In genomic region chr9:109537288-109537687, GRCh38 we compare ENCODE assay signal across 17 cellular contexts. TPM values are rescaled to one million over a fixed set of nuclear protein-coding genes. Genes with fewer than 3 reads are reported as not detected.
DNase-seq lines count a peak whose midpoint lies in the region; ATAC-seq, FAIRE-seq and TF ChIP-seq lines count a peak whose summit lies in the region.
"Had no signal": no experiment of that assay in that cellular context is flagged by ENCODE, and none has a peak within 500 bp of the region (broad histone marks: within the 10 kb centered on the region; RNA-seq: fewer than 3 reads in every experiment).

No MANE protein-coding gene starts in this region.

- H3K9me3 Mint-ChIP-seq in activated CD8-positive, alpha-beta T cell treated with anti-CD3 and anti-CD28 coated beads, Interleukin-2, amount 10 ng/mL, durations not matched to agents 7 days and 5 days (ENCODE audit: insufficient read depth): no peaks in the 10 kb centered on the region

- TF ChIP-seq POLR2A in H1 (IDR thresholded peaks at IDR 0.05; ENCODE audit: control extremely low read depth in 1 of 2, low read depth in 2 of 2, low read length in 2 of 2) (no peak), prostate gland (IDR thresholded peaks at IDR 0.05) (no peak)

- H3K4me1 ChIP-seq in H1 (replicated peaks in 1 of 4; ENCODE audit: control insufficient read depth in 3 of 4, insufficient read depth in 4 of 4, low read length in 3 of 4) (no peaks in the 10 kb centered on the region), prostate gland (replicated peaks) (no peaks in the 10 kb centered on the region), lower lobe of right lung (no peaks in the 10 kb centered on the region)

- H3K9ac ChIP-seq in H1 (replicated peaks in 1 of 4; ENCODE audit: extremely low read depth in 1 of 4, low read depth in 3 of 4, low read length in 3 of 4): no peak overlapping the region

- H3K14ac ChIP-seq in H1 (ENCODE audit: insufficient read length): no peak overlapping the region

- H2AK5ac ChIP-seq in H1 (ENCODE audit: low read depth, low read length): no peak overlapping the region

- no peak for TF ChIP-seq EP300 in H1 (IDR thresholded peaks at IDR 0.05; ENCODE audit: borderline replicate concordance in 1 of 2, low read depth in 2 of 2, low read length in 2 of 2)

- no peaks in the 10 kb centered on the region for H3K36me3 Mint-ChIP-seq in activated CD8-positive, alpha-beta T cell treated with anti-CD3 and anti-CD28 coated beads, Interleukin-2, amount 10 ng/mL, durations not matched to agents 7 days and 5 days (ENCODE audit: low read depth)
- H3K36me3 Mint-ChIP-seq: CD4-positive, CD25-positive, alpha-beta regulatory T cell had no signal

- no peak overlapping the region for H3K4me3 ChIP-seq in H1 (ENCODE audit: extremely low read depth in 1 of 4, insufficient read depth in 2 of 4, low read depth in 3 of 4, low read length in 4 of 4)
- no peak overlapping the region for H3K4me3 ChIP-seq in prostate gland
- H3K4me3 ChIP-seq in lower lobe of right lung: no peak overlapping the region

- no peak overlapping the region for H3K23ac ChIP-seq in H1 (ENCODE audit: insufficient read length)

- TF ChIP-seq RAD21 in H1 (IDR thresholded peaks at IDR 0.05 in 1 of 2, conservative IDR thresholded peaks at IDR 0.05 in 1 of 2; ENCODE audit: low read depth in 2 of 2, low read length in 2 of 2): no peak

- no peaks in the 10 kb centered on the region for H3K36me3 ChIP-seq in H1 (ENCODE audit: control insufficient read depth in 2 of 4, insufficient read depth in 4 of 4, low read length in 3 of 4)
- H3K36me3 ChIP-seq in prostate gland: no peaks in the 10 kb centered on the region
- H3K36me3 ChIP-seq in lower lobe of right lung: no peaks in the 10 kb centered on the region

- DNase-seq in HPDE6-E6E7 (ENCODE audit: extremely low spot score): peak; percentile 64
- peak; percentile 35 for DNase-seq in NCI-H69 (lab: John Stamatoyannopoulos, UW)
- DNase-seq in H1 (ENCODE audit: low read depth in 1 of 2, low spot score in 2 of 2): no peak
- peak; percentile 67 for DNase-seq in prostate gland (ENCODE audit: low spot score)
- no peak for DNase-seq in ecto neural progenitor cell (ENCODE audit: low spot score)
- no peak for DNase-seq in lower lobe of right lung
- no peak for DNase-seq in activated CD8-positive, alpha-beta T cell treated with anti-CD3 and anti-CD28 coated beads, Interleukin-2, amount 10 ng/mL, durations not matched to agents 7 days and 5 days
- DNase-seq in UCSD-AML1 (lab: John Stamatoyannopoulos, UW; ENCODE audit: unreplicated experiment): no peak
- DNase-seq: ACHN; CD4-positive, CD25-positive, alpha-beta regulatory T cell; H9; IMR-90; Kasumi-1; NCI-H1436; NCI-H2081; NCI-H774; SW 1271 had no signal

- H2BK12ac ChIP-seq in H1 (ENCODE audit: low read depth, low read length): no peak overlapping the region

- no peak for FAIRE-seq in H1 (lab: Jason Lieb, UNC)

- no peak overlapping the region for H3K18ac ChIP-seq in H1 (ENCODE audit: extremely low read depth, low read length)

- H3K4me3 Mint-ChIP-seq in activated CD8-positive, alpha-beta T cell treated with anti-CD3 and anti-CD28 coated beads, Interleukin-2, amount 10 ng/mL, durations not matched to agents 7 days and 5 days: no peak overlapping the region
- H3K4me3 Mint-ChIP-seq: CD4-positive, CD25-positive, alpha-beta regulatory T cell; H9 had no signal

- no peak for ATAC-seq in lower lobe of right lung
- no peak for ATAC-seq in activated CD8-positive, alpha-beta T cell treated with anti-CD3 and anti-CD28 coated beads, Interleukin-2, amount 10 ng/mL, durations not matched to agents 7 days and 5 days

- intact Hi-C loops in prostate gland (cut with DNase I) (no loop called here), lower lobe of right lung (cut with DNase I) (no loop called here)

- H3K27me3 ChIP-seq in H1 (replicated peaks in 1 of 4; ENCODE audit: control insufficient read depth in 3 of 4, extremely low read depth in 1 of 4, insufficient read depth in 3 of 4, low read length in 3 of 4) (no peaks in the 10 kb centered on the region; a peak in 2 of 7 replicates), prostate gland (replicated peaks; ENCODE audit: insufficient read depth) (no peaks in the 10 kb centered on the region), lower lobe of right lung (ENCODE audit: low read depth) (no peaks in the 10 kb centered on the region)

- no peak for TF ChIP-seq CTCF in H1 (IDR thresholded peaks at IDR 0.05; ENCODE audit: control extremely low read depth in 1 of 3, insufficient read depth in 1 of 3, low read depth in 1 of 3, low read length in 3 of 3)
- no peak for TF ChIP-seq CTCF in prostate gland (IDR thresholded peaks at IDR 0.05)
- TF ChIP-seq CTCF in lower lobe of right lung (IDR thresholded peaks at IDR 0.05): no peak

- H4K8ac ChIP-seq in H1 (ENCODE audit: extremely low read depth, insufficient read depth, low read length): no peak overlapping the region

- H3K23me2 ChIP-seq in H1 (ENCODE audit: low read depth, low read length): no peaks in the 10 kb centered on the region

- WGBS in H1 (ENCODE audit: extremely low coverage in 1 of 2, insufficient coverage in 1 of 2, insufficient read length in 1 of 2, insufficient replicate concordance in 2 of 2, low coverage in 1 of 2, low lambda C conversion rate in 2 of 2, missing lambda C conversion rate in 1 of 2), 2 experiments: 84% methylated on average over 6 of the region's 6 CpGs; no CpG with 5 or more reads in 1 of the 2 experiments
- WGBS in prostate gland: 40% methylated on average over 6 of the region's 6 CpGs

- no peak overlapping the region for H2BK15ac ChIP-seq in H1 (ENCODE audit: low read length)

- H3K79me1 ChIP-seq in H1 (ENCODE audit: low read depth, low read length): no peaks in the 10 kb centered on the region

- H3K27ac Mint-ChIP-seq in activated CD8-positive, alpha-beta T cell treated with anti-CD3 and anti-CD28 coated beads, Interleukin-2, amount 10 ng/mL, durations not matched to agents 7 days and 5 days: no peak overlapping the region
- H3K27ac Mint-ChIP-seq: CD4-positive, CD25-positive, alpha-beta regulatory T cell; H9 had no signal

- H3K56ac ChIP-seq in H1 (replicated peaks; ENCODE audit: insufficient read length, low read depth, low read length): no peak overlapping the region

- no peak overlapping the region for H3K4ac ChIP-seq in H1 (replicated peaks; ENCODE audit: insufficient read length, low read depth, low read length)

- no peaks in the 10 kb centered on the region for H3K4me1 Mint-ChIP-seq in activated CD8-positive, alpha-beta T cell treated with anti-CD3 and anti-CD28 coated beads, Interleukin-2, amount 10 ng/mL, durations not matched to agents 7 days and 5 days (ENCODE audit: low read depth)
- H3K4me1 Mint-ChIP-seq: CD4-positive, CD25-positive, alpha-beta regulatory T cell; H9 had no signal

- H4K5ac ChIP-seq in H1 (ENCODE audit: insufficient read length, low read depth, low read length): no peak overlapping the region

- H2BK20ac ChIP-seq in H1 (ENCODE audit: low read length): no peak overlapping the region

- POLR2A ChIA-PET in H1 (lab: Charles Lee; ENCODE audit: partially characterized antibody): no interaction called here
- POLR2A ChIA-PET in activated CD8-positive, alpha-beta T cell treated with anti-CD3 and anti-CD28 coated beads, Interleukin-2, amount 10 ng/mL, durations not matched to agents 7 days and 5 days (lab: Charles Lee): no interaction called here

- H3K79me2 ChIP-seq in H1 (ENCODE audit: control insufficient read depth in 1 of 2, insufficient read depth in 2 of 2, low read length in 2 of 2): no peaks in the 10 kb centered on the region

- no peak overlapping the region for H3K4me2 ChIP-seq in H1 (ENCODE audit: insufficient read depth in 1 of 2, low read depth in 2 of 2, low read length in 2 of 2)

- H3K27ac ChIP-seq in H1 (ENCODE audit: low read depth, low read length) (no peak overlapping the region), prostate gland (no peak overlapping the region), lower lobe of right lung (no peak overlapping the region)

- CTCF ChIA-PET in H1 (lab: Charles Lee; ENCODE audit: partially characterized antibody): interaction anchor here (0.7 to 1.2 kb wide), 2 partner anchors 11 to 23 kb away, joined by 3 read pairs; no protein-coding TSS in a partner anchor
- CTCF ChIA-PET in activated CD8-positive, alpha-beta T cell treated with anti-CD3 and anti-CD28 coated beads, Interleukin-2, amount 10 ng/mL, durations not matched to agents 7 days and 5 days (lab: Charles Lee): no interaction called here

- H2BK120ac ChIP-seq in H1 (replicated peaks; ENCODE audit: low read depth, low read length): no peak overlapping the region

- H2BK5ac ChIP-seq in H1 (ENCODE audit: low read depth, low read length): no peak overlapping the region

- H3K27me3 Mint-ChIP-seq in activated CD8-positive, alpha-beta T cell treated with anti-CD3 and anti-CD28 coated beads, Interleukin-2, amount 10 ng/mL, durations not matched to agents 7 days and 5 days (ENCODE audit: low read depth): no peaks in the 10 kb centered on the region

- H4K91ac ChIP-seq in H1 (replicated peaks; ENCODE audit: insufficient read length, low read length): no peak overlapping the region

- 0 out of 2 replicates have a peak overlapping the region, but pooled peaks have one; percentile 11 for H2AFZ ChIP-seq in H1 (ENCODE audit: low read length)

- no peaks in the 10 kb centered on the region for H4K20me1 ChIP-seq in H1 (replicated peaks in 1 of 2; ENCODE audit: control insufficient read depth in 1 of 2, insufficient read depth in 2 of 2, low read length in 2 of 2)

- H3K9me3 ChIP-seq in H1 (ENCODE audit: insufficient read depth in 2 of 2, low read depth in 1 of 2, low read length in 1 of 2) (peaks cover 0 to 3% of the 10 kb centered on the region in 2 experiments; a peak in 1 of 4 replicates), prostate gland (no peaks in the 10 kb centered on the region), lower lobe of right lung (no peaks in the 10 kb centered on the region)

RNA-seq across cellular contexts. Expression of gene PTPN3, which starts 39.2 kb away (rescaled TPM):
- 3.7 TPM in 2 replicates for total RNA-seq in H1 (2021; fragmentation: NEBNext Ultra II Directional; extraction: Animal tissue kit (Norgen Biotek cat#: 25700))
- 2.0 and 2.9 TPM in 2 replicates for polyA plus RNA-seq in H1 (2011; rRNA removed)
- 2.7 TPM for polyA plus RNA-seq in H1 (2011; cell fraction: cytosol; rRNA removed)
- 3.7 TPM for polyA plus RNA-seq in H1 (2011; cell fraction: nucleus; rRNA removed)
- 2.3 to 3.2 TPM (median 2.7 TPM) in 4 replicates for polyA plus RNA-seq in H1 (2012, experiment 1 of 2)
- 0.28 TPM for polyA plus RNA-seq in H1 (2012, experiment 2 of 2)
- 1.9 TPM for polyA plus RNA-seq in H1 (2013, experiment 1 of 2)
- 1.8 TPM for polyA plus RNA-seq in H1 (2013, experiment 2 of 2)
- polyA minus RNA-seq in H1 (2011; rRNA and poly(A)+ RNA removed): 4.6 and 5.2 TPM in 2 replicates
- polyA minus RNA-seq in H1 (2011; cell fraction: cytosol; rRNA and poly(A)+ RNA removed): 1.3 TPM
- polyA minus RNA-seq in H1 (2011; cell fraction: nucleus; rRNA and poly(A)+ RNA removed): 5.7 TPM
- total RNA-seq in prostate gland (10 to 100 TPM; 11.0 to 16.3 TPM), lower lobe of right lung (13.4 TPM)
- total RNA-seq in activated CD8-positive, alpha-beta T cell treated with anti-CD3 and anti-CD28 coated beads, Interleukin-2, amount 10 ng/mL, durations not matched to agents 7 days and 5 days: under 1 TPM in 1 of 2 experiments, not detected in 1; 0.03 TPM

Comparison
In these comparisons a context has a peak if more than half of its experiments do, and no peak if none do; other contexts are left out.
1. DNase-seq: peak in HPDE6-E6E7 (single experiment), NCI-H69 (single experiment) and prostate gland (single experiment); none in H1 (0 of 2), ecto neural progenitor cell (single experiment), lower lobe of right lung (single experiment), activated CD8-positive, alpha-beta T cell treated with anti-CD3 and anti-CD28 coated beads, Interleukin-2, amount 10 ng/mL, durations not matched to agents 7 days and 5 days (single experiment) and UCSD-AML1 (single experiment).